In the genomic region with DNA sequence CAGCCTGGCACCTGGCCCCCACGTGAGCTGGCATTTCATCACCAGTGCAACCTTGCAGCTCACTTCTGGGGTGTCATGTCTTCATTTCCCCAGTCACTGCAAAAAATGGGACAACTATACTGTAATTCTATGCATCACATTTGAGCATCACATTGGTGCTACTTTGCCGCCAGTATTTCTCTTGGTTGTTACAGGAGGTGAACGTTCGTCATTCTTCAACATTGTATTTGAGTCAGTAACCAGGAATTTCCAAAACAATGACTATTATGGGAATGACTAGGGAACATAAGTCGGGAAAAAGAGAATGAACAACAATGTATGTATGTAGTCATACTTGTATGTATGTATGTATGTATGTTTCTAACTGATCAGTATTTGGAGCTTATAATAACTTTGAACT, we compare ENCODE assay signal across 1 cellular context.
TF ChIP-seq lines count a peak whose summit lies in the region.

No MANE protein-coding gene starts in this region.

TF ChIP-seq in SK-N-SH, 30 proteins besides CTCF, POLR2A, EP300 and RAD21:
- TF ChIP-seq, protein P1, sequence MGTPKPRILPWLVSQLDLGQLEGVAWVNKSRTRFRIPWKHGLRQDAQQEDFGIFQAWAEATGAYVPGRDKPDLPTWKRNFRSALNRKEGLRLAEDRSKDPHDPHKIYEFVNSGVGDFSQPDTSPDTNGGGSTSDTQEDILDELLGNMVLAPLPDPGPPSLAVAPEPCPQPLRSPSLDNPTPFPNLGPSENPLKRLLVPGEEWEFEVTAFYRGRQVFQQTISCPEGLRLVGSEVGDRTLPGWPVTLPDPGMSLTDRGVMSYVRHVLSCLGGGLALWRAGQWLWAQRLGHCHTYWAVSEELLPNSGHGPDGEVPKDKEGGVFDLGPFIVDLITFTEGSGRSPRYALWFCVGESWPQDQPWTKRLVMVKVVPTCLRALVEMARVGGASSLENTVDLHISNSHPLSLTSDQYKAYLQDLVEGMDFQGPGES (IDR thresholded peaks at IDR 0.05; ENCODE audit: low read depth, low read length) = no peak
- TF ChIP-seq SIN3A (IDR thresholded peaks at IDR 0.05; ENCODE audit: borderline replicate concordance, low read depth, low read length) (no peak), JUND (IDR thresholded peaks at IDR 0.05) (no peak), MXI1 (IDR thresholded peaks at IDR 0.05; ENCODE audit: low read depth, low read length) (no peak)
